Comparison of ENCODE assay signal across 19 cellular contexts in the genomic region with DNA sequence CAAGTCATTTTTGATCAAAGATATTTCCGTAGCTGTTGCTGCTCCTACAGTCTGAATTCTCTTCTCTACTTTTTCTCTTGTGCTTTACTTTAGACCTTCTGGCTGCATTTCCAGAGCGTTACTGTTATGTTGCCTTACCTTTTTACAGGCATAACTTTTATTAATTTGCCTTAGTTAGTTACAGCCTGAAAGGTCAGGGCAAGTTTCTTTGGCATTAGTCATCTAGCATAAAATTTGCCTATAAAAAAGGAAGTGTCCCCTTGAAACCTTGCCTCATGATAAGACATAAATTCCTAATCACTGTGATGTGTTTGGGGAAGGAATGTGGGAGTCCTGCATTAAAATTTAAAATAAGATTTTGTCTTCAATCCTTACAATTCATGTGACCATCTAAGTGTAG.
DNase-seq lines count a peak whose midpoint lies in the region; ATAC-seq and TF ChIP-seq lines count a peak whose summit lies in the region.
"Had no signal": no experiment of that assay in that cellular context is flagged by ENCODE, and none has a peak within 500 bp of the region (broad histone marks: within the 10 kb centered on the region; RNA-seq: fewer than 3 reads in every experiment).

No MANE protein-coding gene starts in this region.

- peak; percentile 78 for ATAC-seq in Panc1
- ATAC-seq: Right ventricle myocardium inferior had no signal

- TF ChIP-seq CTCF in Panc1 (IDR thresholded peaks at IDR 0.05) (no peak), brain (conservative IDR thresholded peaks at IDR 0.05) (no peak), neural crest cell (conservative IDR thresholded peaks at IDR 0.05) (no peak)

- POLR2A ChIA-PET in Panc1 (lab: Charles Lee): no interaction called here

- in situ Hi-C loops in Panc1 (cut with HindIII; ENCODE audit: low pct_unique_long_range_greater_than_20kb, low sequenced_read_pairs): no loop called here

- peaks cover 4% of the 10 kb centered on the region; the same call in 1 of the 2 replicates for H3K4me1 ChIP-seq in Panc1 (ENCODE audit: control insufficient read depth, insufficient read depth, low read length)
- H3K4me1 ChIP-seq: HAP-1, Peyer's patch had no signal

- no peak overlapping the region for H3K4me3 ChIP-seq in Panc1 (ENCODE audit: low read depth in 2 of 2, low read length in 2 of 2)
- H3K4me3 ChIP-seq: HAP-1, Peyer's patch, SK-N-MC had no signal

- CTCF ChIA-PET in Panc1 (lab: Charles Lee): no interaction called here

- H3K27ac Mint-ChIP-seq in brain: peak overlapping the region in 1 of 5 experiments; percentile 6
- no peak overlapping the region for H3K27ac Mint-ChIP-seq in neural crest cell (ENCODE audit: unreplicated experiment)
- no peak overlapping the region for H3K27ac Mint-ChIP-seq in activated T-cell treated with anti-CD3 and anti-CD28 coated beads, Interleukin-2, amount 50 U/mL, for 24 hours
- H3K27ac Mint-ChIP-seq: IgD-negative memory B cell had no signal

- intact Hi-C loops in Panc1 (cut with micrococcal nuclease; ENCODE audit: unreplicated experiment): no loop called here

- H3K4me3 Mint-ChIP-seq in brain (peak overlapping the region in 4 of 5 experiments; percentile 12 to 87 (median 42)), neural crest cell (peak overlapping the region; percentile 54)
- H3K4me3 Mint-ChIP-seq in activated T-cell treated with anti-CD3 and anti-CD28 coated beads, Interleukin-2, amount 50 U/mL, for 24 hours: no peak overlapping the region
- H3K4me3 Mint-ChIP-seq: IgD-negative memory B cell had no signal

- peak overlapping the region; percentile 70; the same call in 1 of the 2 replicates for H3K27ac ChIP-seq in Panc1 (ENCODE audit: low read length)
- H3K27ac ChIP-seq: C4-2B, HL-60, Peyer's patch, SK-N-MC had no signal

- no peaks in the 10 kb centered on the region for H3K27me3 ChIP-seq in Panc1 (ENCODE audit: control insufficient read depth, insufficient read depth, low read length)
- H3K27me3 ChIP-seq: Peyer's patch had no signal

- H3K36me3 Mint-ChIP-seq in brain: no peaks in the 10 kb centered on the region
- no peaks in the 10 kb centered on the region for H3K36me3 Mint-ChIP-seq in neural crest cell (ENCODE audit: low read depth)
- H3K36me3 Mint-ChIP-seq in activated T-cell treated with anti-CD3 and anti-CD28 coated beads, Interleukin-2, amount 50 U/mL, for 24 hours (ENCODE audit: low read depth): no peaks in the 10 kb centered on the region
- H3K36me3 Mint-ChIP-seq: IgD-negative memory B cell had no signal

- no TSS peak for BruUV-seq in Panc1 (replicated peaks; lab: Mats Ljungman, UMichigan)

- no peaks in the 10 kb centered on the region for H3K36me3 ChIP-seq in Panc1 (ENCODE audit: control insufficient read depth, insufficient read depth, low read length)
- H3K36me3 ChIP-seq: HAP-1, Peyer's patch had no signal

- H3K9me3 Mint-ChIP-seq in brain (peaks cover 0 to 3% (median 0%) of the 10 kb centered on the region in 5 experiments), neural crest cell (peaks cover 2% of the 10 kb centered on the region)
- H3K9me3 Mint-ChIP-seq in activated T-cell treated with anti-CD3 and anti-CD28 coated beads, Interleukin-2, amount 50 U/mL, for 24 hours: peaks cover 2% of the 10 kb centered on the region

- peaks cover 12% of the 10 kb centered on the region for H3K4me1 Mint-ChIP-seq in brain
- peaks cover 17% of the 10 kb centered on the region for H3K4me1 Mint-ChIP-seq in neural crest cell
- H3K4me1 Mint-ChIP-seq in activated T-cell treated with anti-CD3 and anti-CD28 coated beads, Interleukin-2, amount 50 U/mL, for 24 hours (ENCODE audit: low read depth): no peaks in the 10 kb centered on the region
- H3K4me1 Mint-ChIP-seq: IgD-negative memory B cell had no signal

- DNase-seq in EL: peak; percentile 4
- DNase-seq in Panc1 (ENCODE audit: low read depth, low spot score): no peak
- no peak for DNase-seq in neural crest cell (ENCODE audit: low read depth, low spot score)
- DNase-seq in activated T-cell treated with anti-CD3 and anti-CD28 coated beads, Interleukin-2, amount 50 U/mL, for 24 hours: no peak
- no peak for DNase-seq in OCI-M2 (lab: John Stamatoyannopoulos, UW; ENCODE audit: unreplicated experiment)
- DNase-seq in globus pallidus (ENCODE audit: low spot score): no peak
- DNase-seq: Kasumi-1, NCI-H1417, NCI-H1930, NCI-H446, NCI-H69, Peyer's patch had no signal

- no peaks in the 10 kb centered on the region for H3K9me3 ChIP-seq in Panc1 (ENCODE audit: control insufficient read depth, insufficient read depth, low read depth, low read length)
- H3K9me3 ChIP-seq: HAP-1, Peyer's patch had no signal

- H3K27me3 Mint-ChIP-seq in brain (peaks cover 27% of the 10 kb centered on the region), neural crest cell (ENCODE audit: low read depth) (peaks cover 78% of the 10 kb centered on the region)
- peaks cover 34% of the 10 kb centered on the region for H3K27me3 Mint-ChIP-seq in activated T-cell treated with anti-CD3 and anti-CD28 coated beads, Interleukin-2, amount 50 U/mL, for 24 hours
